In genomic region chr1:192441492-192441891, GRCh38 we compare ENCODE assay signal across 18 cellular contexts.
A peak's percentile ranks its signal among the peaks of the same experiment; 100 is the strongest.
DNase-seq lines count a peak whose midpoint lies in the region; ATAC-seq, FAIRE-seq and TF ChIP-seq lines count a peak whose summit lies in the region.
"Had no signal": no experiment of that assay in that cellular context is flagged by ENCODE, and none has a peak within 500 bp of the region (broad histone marks: within the 10 kb centered on the region; RNA-seq: fewer than 3 reads in every experiment).

No MANE protein-coding gene starts in this region.

- peaks cover 18% of the 10 kb centered on the region for H3K4me1 ChIP-seq in astrocyte (ENCODE audit: insufficient read depth, low read length)
- H3K4me1 ChIP-seq: BE2C had no signal

- H3K4me3 Mint-ChIP-seq in astrocyte (ENCODE audit: unreplicated experiment) (no peak overlapping the region), nephron progenitor cell (no peak overlapping the region)
- H3K4me3 Mint-ChIP-seq: CD4-positive, CD25-positive, alpha-beta regulatory T cell; CD8-positive, alpha-beta memory T cell; H9 had no signal

- H3K4me2 ChIP-seq in astrocyte (ENCODE audit: low read length): no peak overlapping the region

- H3K36me3 ChIP-seq in astrocyte (ENCODE audit: insufficient read depth, low read length): no peaks in the 10 kb centered on the region
- H3K36me3 ChIP-seq: BE2C had no signal

- CTCF ChIA-PET in HEK293T (lab: Yijun Ruan, JAX): no interaction called here

- no peaks in the 10 kb centered on the region for H3K9me3 ChIP-seq in astrocyte (ENCODE audit: insufficient read depth, low read depth, low read length)
- H3K9me3 ChIP-seq: BE2C had no signal

- DNase-seq in HEK293T (ENCODE audit: extremely low spot score) (no peak), astrocyte (ENCODE audit: low read depth) (no peak), nephron progenitor cell (no peak), GM20000 (ENCODE audit: low spot score) (no peak), omental fat pad (ENCODE audit: low spot score) (no peak), NCI-H524 treated with DMSO at 0.1 percent for 48 hours (lab: John Stamatoyannopoulos, UW) (no peak)
- DNase-seq: ACHN; BE2C; C1 segment of cervical spinal cord; CD4-positive, CD25-positive, alpha-beta regulatory T cell; CD8-positive, alpha-beta memory T cell; COR-L47; GDM1; H9; KBM-7 had no signal

- H3K27ac ChIP-seq in astrocyte (ENCODE audit: low read depth, low read length): no peak overlapping the region

- H3K27me3 Mint-ChIP-seq in astrocyte (ENCODE audit: low read depth, unreplicated experiment) (no peaks in the 10 kb centered on the region), nephron progenitor cell (ENCODE audit: low read depth, poor library complexity) (peaks cover 2% of the 10 kb centered on the region)

- H3K4me3 ChIP-seq in astrocyte (ENCODE audit: insufficient read depth, low read depth, low read length): no peak overlapping the region

- no peaks in the 10 kb centered on the region for H3K27me3 ChIP-seq in astrocyte (ENCODE audit: insufficient read depth, low read length)
- H3K27me3 ChIP-seq: BE2C had no signal

- no peak for ATAC-seq in omental fat pad (ENCODE audit: low FRiP score)

- FAIRE-seq in astrocyte (lab: Jason Lieb, UNC): peak; percentile 13
- FAIRE-seq: A204.1, GM12892, H1 had no signal

- H2AFZ ChIP-seq in astrocyte (ENCODE audit: low read depth, low read length): no peak overlapping the region

- H3K9me3 Mint-ChIP-seq in astrocyte (ENCODE audit: unreplicated experiment) (no peaks in the 10 kb centered on the region), nephron progenitor cell (no peaks in the 10 kb centered on the region)
- H3K9me3 Mint-ChIP-seq: CD4-positive, CD25-positive, alpha-beta regulatory T cell; CD8-positive, alpha-beta memory T cell; H9 had no signal

- TF ChIP-seq CTCF in astrocyte (IDR thresholded peaks at IDR 0.05; ENCODE audit: insufficient read depth, low read depth, low read length) (no peak), nephron progenitor cell (IDR thresholded peaks at IDR 0.05) (no peak), GM20000 (IDR thresholded peaks at IDR 0.05; ENCODE audit: extremely low read depth, missing control alignments) (no peak), omental fat pad (IDR thresholded peaks at IDR 0.05) (no peak)

- POLR2A ChIA-PET in HEK293T (lab: Yijun Ruan, JAX): no interaction called here

- H3K27ac Mint-ChIP-seq in astrocyte (ENCODE audit: unreplicated experiment): no peak overlapping the region
- H3K27ac Mint-ChIP-seq in nephron progenitor cell: peak overlapping the region; percentile 31
- H3K27ac Mint-ChIP-seq: CD4-positive, CD25-positive, alpha-beta regulatory T cell; CD8-positive, alpha-beta memory T cell had no signal

- H3K9ac ChIP-seq in astrocyte (ENCODE audit: low read length): no peak overlapping the region

- no peaks in the 10 kb centered on the region for H3K36me3 Mint-ChIP-seq in astrocyte (ENCODE audit: low read depth, unreplicated experiment)
- H3K36me3 Mint-ChIP-seq in nephron progenitor cell (ENCODE audit: low read depth): no peaks in the 10 kb centered on the region
- H3K36me3 Mint-ChIP-seq: CD4-positive, CD25-positive, alpha-beta regulatory T cell; CD8-positive, alpha-beta memory T cell had no signal

- no peaks in the 10 kb centered on the region for H3K79me2 ChIP-seq in astrocyte (ENCODE audit: insufficient read depth, low read length)

- H3K4me1 Mint-ChIP-seq in astrocyte (ENCODE audit: low read depth, unreplicated experiment) (peaks cover 20% of the 10 kb centered on the region), nephron progenitor cell (peaks cover 8% of the 10 kb centered on the region)

- H4K20me1 ChIP-seq in astrocyte (ENCODE audit: insufficient read depth, low read length): no peaks in the 10 kb centered on the region

TF ChIP-seq in HEK293T, 16 proteins besides CTCF, POLR2A, EP300 and RAD21:
- TF ChIP-seq SP1 (IDR thresholded peaks at IDR 0.05) (no peak), CTBP1 (IDR thresholded peaks at IDR 0.05; ENCODE audit: borderline replicate concordance) (no peak), PKNOX1 (IDR thresholded peaks at IDR 0.05) (peak; percentile 61; the same call in 1 of the 2 replicates), L3MBTL2 (conservative IDR thresholded peaks at IDR 0.05) (no peak)
